27 cellular contexts compared by ENCODE assay signal in genomic region chr5:22663124-22663523, GRCh38.
"Had no signal": no experiment of that assay in that cellular context is flagged by ENCODE, and none has a peak within 500 bp of the region (broad histone marks: within the 10 kb centered on the region; RNA-seq: fewer than 3 reads in every experiment).

No MANE protein-coding gene starts in this region.

- H3K4me3 Mint-ChIP-seq: immature natural killer cell; naive thymus-derived CD8-positive, alpha-beta T cell; nephron; neural crest cell; stimulated activated effector memory CD8-positive, alpha-beta T cell treated with anti-CD3 and anti-CD28 coated beads, Interleukin-12 subunit alpha, Interleukin-12 subunit beta, amount 100 ng/mL, for 72 hours; stimulated activated naive CD8-positive, alpha-beta T cell treated with anti-CD3 and anti-CD28 coated beads, Interleukin-15, amount 100 ng/mL, for 72 hours; type B pancreatic cell had no signal

- H3K27ac ChIP-seq: left lung, lower lobe of right lung, pancreas, prostate gland, skin epidermis, tibial nerve, uterus had no signal

- H3K27me3 ChIP-seq: left lung, pancreas, tibial nerve, uterus had no signal

- H3K4me1 Mint-ChIP-seq: immature natural killer cell; naive thymus-derived CD8-positive, alpha-beta T cell; nephron; neural crest cell; stimulated activated effector memory CD8-positive, alpha-beta T cell treated with anti-CD3 and anti-CD28 coated beads, Interleukin-12 subunit alpha, Interleukin-12 subunit beta, amount 100 ng/mL, for 72 hours; stimulated activated naive CD8-positive, alpha-beta T cell treated with anti-CD3 and anti-CD28 coated beads, Interleukin-15, amount 100 ng/mL, for 72 hours had no signal

- H3K4me1 ChIP-seq: left lung, lower lobe of right lung, pancreas, prostate gland, tibial nerve, uterus had no signal

- H3K9me3 Mint-ChIP-seq: nephron; stimulated activated naive CD8-positive, alpha-beta T cell treated with anti-CD3 and anti-CD28 coated beads, Interleukin-15, amount 100 ng/mL, for 72 hours had no signal

- H3K27me3 Mint-ChIP-seq: naive thymus-derived CD8-positive, alpha-beta T cell; stimulated activated naive CD8-positive, alpha-beta T cell treated with anti-CD3 and anti-CD28 coated beads, Interleukin-15, amount 100 ng/mL, for 72 hours had no signal

- ATAC-seq: left colon; left lung; lower lobe of right lung; naive thymus-derived CD8-positive, alpha-beta T cell; pancreas; right cardiac atrium; sciatic nerve; stimulated activated effector memory CD8-positive, alpha-beta T cell treated with anti-CD3 and anti-CD28 coated beads, Interleukin-12 subunit alpha, Interleukin-12 subunit beta, amount 100 ng/mL, for 72 hours; stimulated activated naive CD8-positive, alpha-beta T cell treated with anti-CD3 and anti-CD28 coated beads, Interleukin-15, amount 100 ng/mL, for 72 hours had no signal

- H3K36me3 Mint-ChIP-seq: naive thymus-derived CD8-positive, alpha-beta T cell; stimulated activated effector memory CD8-positive, alpha-beta T cell treated with anti-CD3 and anti-CD28 coated beads, Interleukin-12 subunit alpha, Interleukin-12 subunit beta, amount 100 ng/mL, for 72 hours; type B pancreatic cell had no signal

- H3K9me3 ChIP-seq: left lung, lower lobe of right lung, pancreas, prostate gland, tibial nerve, uterus had no signal

- H3K4me3 ChIP-seq: left lung, lower lobe of right lung, pancreas, prostate gland, skin epidermis, tibial nerve, uterus had no signal

- H3K27ac Mint-ChIP-seq: immature natural killer cell; naive thymus-derived CD8-positive, alpha-beta T cell; nephron; stimulated activated effector memory CD8-positive, alpha-beta T cell treated with anti-CD3 and anti-CD28 coated beads, Interleukin-12 subunit alpha, Interleukin-12 subunit beta, amount 100 ng/mL, for 72 hours; stimulated activated naive CD8-positive, alpha-beta T cell treated with anti-CD3 and anti-CD28 coated beads, Interleukin-15, amount 100 ng/mL, for 72 hours; type B pancreatic cell had no signal

- DNase-seq: hypothalamus; immature natural killer cell; kidney; left colon; left lung; lower lobe of right lung; mammary epithelial cell; mesenchymal stem cell; naive thymus-derived CD8-positive, alpha-beta T cell; nucleus accumbens; pancreas; posterior cingulate gyrus; retina; right cardiac atrium; stimulated activated CD4-positive, alpha-beta T cell treated with anti-CD3 and anti-CD28 coated beads, Interleukin-4, amount 100 ng/mL, for 24 hours; stimulated activated naive CD4-positive, alpha-beta T cell treated with Interleukin-2 at 50 U/mL for 16 hours; stimulated activated naive CD8-positive, alpha-beta T cell treated with anti-CD3 and anti-CD28 coated beads, Interleukin-15, amount 100 ng/mL, for 72 hours; substantia nigra; uterus had no signal

- H3K36me3 ChIP-seq: left lung, lower lobe of right lung, pancreas, prostate gland, tibial nerve, uterus had no signal
